Comparison of ENCODE assay signal across 12 cellular contexts in genomic region chr10:95324436-95325268, GRCh38.
"Had no signal": no experiment of that assay in that cellular context is flagged by ENCODE, and none has a peak within 500 bp of the region (broad histone marks: within the 10 kb centered on the region; RNA-seq: fewer than 3 reads in every experiment).

No MANE protein-coding gene starts in this region.

- DNase-seq: activated B cell treated with CpG ODN at 0.5 μM for 24 hours; activated CD4-positive, alpha-beta memory T cell treated with anti-CD3 and anti-CD28 coated beads, Interleukin-2, amount 10 ng/mL, durations not matched to agents 7 days and 5 days; activated CD4-positive, alpha-beta T cell treated with anti-CD3 and anti-CD28 coated beads for 48 hours; activated CD8-positive, alpha-beta memory T cell treated with anti-CD3 and anti-CD28 coated beads, Interleukin-2, amount 10 ng/mL, durations not matched to agents 7 days and 5 days; foreskin fibroblast; glutamatergic neuron; occipital lobe; retina; stimulated activated naive CD8-positive, alpha-beta T cell treated with anti-CD3 and anti-CD28 coated beads, Interleukin-15, amount 100 ng/mL, for 72 hours had no signal

- H3K4me3 ChIP-seq: skin epidermis had no signal

- ATAC-seq: activated CD8-positive, alpha-beta memory T cell treated with anti-CD3 and anti-CD28 coated beads, Interleukin-2, amount 10 ng/mL, durations not matched to agents 7 days and 5 days; stimulated activated naive CD8-positive, alpha-beta T cell treated with anti-CD3 and anti-CD28 coated beads, Interleukin-15, amount 100 ng/mL, for 72 hours had no signal

- FAIRE-seq: keratinocyte had no signal

- H3K27ac ChIP-seq: epithelial cell of prostate, skin epidermis had no signal
